Comparison of ENCODE assay signal across 28 cellular contexts in the genomic region with DNA sequence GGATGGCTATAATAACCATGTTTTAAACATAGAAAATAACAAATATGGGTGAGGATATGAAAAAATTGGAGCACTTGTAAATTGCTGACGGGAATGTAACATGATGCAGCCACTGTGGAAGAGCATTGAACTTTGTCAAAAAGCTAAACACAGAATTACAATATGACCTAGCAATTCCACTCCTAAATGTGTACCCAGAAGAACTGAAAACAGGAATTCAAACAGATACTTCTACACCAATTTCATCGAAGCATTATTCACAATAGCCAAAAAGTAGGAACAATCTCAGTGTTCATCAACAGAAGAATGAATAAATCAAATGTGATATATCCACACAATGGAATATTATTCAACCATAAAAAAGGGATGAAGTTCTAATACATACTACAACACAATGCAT.
"Had no signal": no experiment of that assay in that cellular context is flagged by ENCODE, and none has a peak within 500 bp of the region (broad histone marks: within the 10 kb centered on the region; RNA-seq: fewer than 3 reads in every experiment).

No MANE protein-coding gene starts in this region.

- H3K4me1 Mint-ChIP-seq: stimulated activated effector memory CD8-positive, alpha-beta T cell treated with anti-CD3 and anti-CD28 coated beads, Interleukin-12 subunit alpha, Interleukin-12 subunit beta, amount 100 ng/mL, for 72 hours; stimulated activated memory B cell treated with anti-CD40 and anti-IgM and Interleukin-4, amounts not matched to agents 10 μg/mL and 1 μg/mL and 100 μg/mL, for 72 hours; stimulated activated naive B cell treated with anti-CD40 and anti-IgM and Interleukin-4, amounts not matched to agents 10 μg/mL and 1 μg/mL and 100 μg/mL, for 72 hours; stimulated activated naive CD8-positive, alpha-beta T cell treated with anti-CD3 and anti-CD28 coated beads, Interleukin-15, amount 100 ng/mL, for 72 hours had no signal

- H3K4me1 ChIP-seq: stomach, suprapubic skin, testis, thyroid gland, tibial artery, tibial nerve, transverse colon, upper lobe of left lung, upper lobe of right lung, vagina had no signal

- FAIRE-seq: urothelium cell line had no signal

- H3K27me3 Mint-ChIP-seq: stimulated activated memory B cell treated with anti-CD40 and anti-IgM and Interleukin-4, amounts not matched to agents 10 μg/mL and 1 μg/mL and 100 μg/mL, for 72 hours; stimulated activated naive CD8-positive, alpha-beta T cell treated with anti-CD3 and anti-CD28 coated beads, Interleukin-15, amount 100 ng/mL, for 72 hours had no signal

- H3K9me3 ChIP-seq: testis, thoracic aorta, thyroid gland, upper lobe of right lung, vagina had no signal

- H3K36me3 ChIP-seq: stomach, suprapubic skin, thoracic aorta, thyroid gland, tibial artery, tibial nerve, transverse colon, upper lobe of left lung, upper lobe of right lung, vagina had no signal

- H3K4me3 Mint-ChIP-seq: stimulated activated effector memory CD8-positive, alpha-beta T cell treated with anti-CD3 and anti-CD28 coated beads, Interleukin-12 subunit alpha, Interleukin-12 subunit beta, amount 100 ng/mL, for 72 hours; stimulated activated memory B cell treated with anti-CD40 and anti-IgM and Interleukin-4, amounts not matched to agents 10 μg/mL and 1 μg/mL and 100 μg/mL, for 72 hours; stimulated activated naive B cell treated with anti-CD40 and anti-IgM and Interleukin-4, amounts not matched to agents 10 μg/mL and 1 μg/mL and 100 μg/mL, for 72 hours; stimulated activated naive CD8-positive, alpha-beta T cell treated with anti-CD3 and anti-CD28 coated beads, Interleukin-15, amount 100 ng/mL, for 72 hours; stimulated activated naive CD8-positive, alpha-beta T cell treated with anti-CD3 and anti-CD28 coated beads, Interleukin-15, Interleukin-2, amounts not matched to agents 100 ng/mL and 50 ng/mL, for 24 hours; type B pancreatic cell had no signal

- H3K9me3 Mint-ChIP-seq: stimulated activated naive CD8-positive, alpha-beta T cell treated with anti-CD3 and anti-CD28 coated beads, Interleukin-15, amount 100 ng/mL, for 72 hours had no signal

- DNase-seq: stimulated activated CD4-positive, alpha-beta T cell treated with anti-CD3 and anti-CD28 coated beads, Interleukin-2, amount 100 ng/mL, for 48 hours; stimulated activated CD4-positive, alpha-beta T cell treated with anti-CD3 and anti-CD28 coated beads, Interleukin-4, amount 100 ng/mL, for 1 hour; stimulated activated CD4-positive, alpha-beta T cell treated with anti-CD3 and anti-CD28 coated beads, Interleukin-4, amount 100 ng/mL, for 24 hours; stimulated activated CD4-positive, alpha-beta T cell treated with anti-CD3 and anti-CD28 coated beads, Interleukin-4, amount 100 ng/mL, for 4 hours; stimulated activated CD8-positive, alpha-beta memory T cell treated with anti-CD3 and anti-CD28 coated beads, Interleukin-4, amount 100 ng/mL, for 48 hours; stimulated activated naive B cell treated with anti-CD40 and anti-IgM and Interleukin-4, amounts not matched to agents 10 μg/mL and 1 μg/mL and 100 μg/mL, for 72 hours; stimulated activated naive CD4-positive, alpha-beta T cell; stimulated activated naive CD4-positive, alpha-beta T cell treated with Interleukin-2 at 50 U/mL for 16 hours; stimulated activated naive CD8-positive, alpha-beta T cell treated with anti-CD3 and anti-CD28 coated beads, Interleukin-15, amount 100 ng/mL, for 72 hours; stimulated activated naive CD8-positive, alpha-beta T cell treated with anti-CD3 and anti-CD28 coated beads, Interleukin-15, Interleukin-2, amounts not matched to agents 100 U/mL and 50 U/mL, for 24 hours; stomach; substantia nigra; testis; thyroid gland; tibial artery; transverse colon; trophoblast cell; upper lobe of left lung; upper lobe of right lung had no signal

- H3K27me3 ChIP-seq: stomach, suprapubic skin, testis, thyroid gland, tibial artery, tibial nerve, transverse colon, upper lobe of left lung, upper lobe of right lung, vagina had no signal

- H3K4me3 ChIP-seq: stomach, suprapubic skin, testis, thoracic aorta, thyroid gland, tibial artery, tibial nerve, transverse colon, upper lobe of left lung, upper lobe of right lung, vagina had no signal

- H3K36me3 Mint-ChIP-seq: stimulated activated effector memory CD8-positive, alpha-beta T cell treated with anti-CD3 and anti-CD28 coated beads, Interleukin-12 subunit alpha, Interleukin-12 subunit beta, amount 100 ng/mL, for 72 hours; stimulated activated memory B cell treated with anti-CD40 and anti-IgM and Interleukin-4, amounts not matched to agents 10 μg/mL and 1 μg/mL and 100 μg/mL, for 72 hours; type B pancreatic cell had no signal

- H3K27ac Mint-ChIP-seq: stimulated activated effector memory CD8-positive, alpha-beta T cell treated with anti-CD3 and anti-CD28 coated beads, Interleukin-12 subunit alpha, Interleukin-12 subunit beta, amount 100 ng/mL, for 72 hours; stimulated activated memory B cell treated with anti-CD40 and anti-IgM and Interleukin-4, amounts not matched to agents 10 μg/mL and 1 μg/mL and 100 μg/mL, for 72 hours; stimulated activated naive B cell treated with anti-CD40 and anti-IgM and Interleukin-4, amounts not matched to agents 10 μg/mL and 1 μg/mL and 100 μg/mL, for 72 hours; stimulated activated naive CD8-positive, alpha-beta T cell treated with anti-CD3 and anti-CD28 coated beads, Interleukin-15, amount 100 ng/mL, for 72 hours; stimulated activated naive CD8-positive, alpha-beta T cell treated with anti-CD3 and anti-CD28 coated beads, Interleukin-15, Interleukin-2, amounts not matched to agents 100 ng/mL and 50 ng/mL, for 24 hours; type B pancreatic cell had no signal

- H3K27ac ChIP-seq: stomach, suprapubic skin, testis, thoracic aorta, thyroid gland, tibial artery, tibial nerve, transverse colon, upper lobe of left lung, upper lobe of right lung, vagina had no signal

- ATAC-seq: stimulated activated effector memory CD8-positive, alpha-beta T cell treated with anti-CD3 and anti-CD28 coated beads, Interleukin-12 subunit alpha, Interleukin-12 subunit beta, amount 100 ng/mL, for 72 hours; stimulated activated memory B cell treated with anti-CD40 and anti-IgM and Interleukin-4, amounts not matched to agents 10 μg/mL and 1 μg/mL and 100 μg/mL, for 72 hours; stimulated activated naive B cell treated with anti-CD40 and anti-IgM and Interleukin-4, amounts not matched to agents 10 μg/mL and 1 μg/mL and 100 μg/mL, for 72 hours; stimulated activated naive CD8-positive, alpha-beta T cell treated with anti-CD3 and anti-CD28 coated beads, Interleukin-15, amount 100 ng/mL, for 72 hours; stimulated activated naive CD8-positive, alpha-beta T cell treated with anti-CD3 and anti-CD28 coated beads, Interleukin-15, Interleukin-2, amounts not matched to agents 100 U/mL and 50 U/mL, for 24 hours; upper lobe of right lung had no signal
